ENCODE assay signal across 33 cellular contexts in the genomic region with DNA sequence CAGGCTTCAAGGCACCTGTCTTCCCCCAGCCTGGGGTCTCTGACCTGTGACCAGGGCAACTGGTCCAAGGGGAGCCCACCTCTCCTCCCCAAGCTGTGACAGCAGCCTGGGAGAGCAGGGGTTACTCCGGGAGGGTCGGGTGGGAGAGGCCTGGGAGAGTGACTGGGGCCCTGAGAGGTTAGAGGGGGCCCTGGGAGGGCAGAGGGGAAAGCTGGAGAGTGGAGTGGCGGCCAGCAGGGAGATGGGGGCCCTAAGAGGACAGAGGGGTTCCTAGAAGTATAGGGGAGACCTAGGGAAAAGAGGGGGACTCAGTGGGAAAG. TPM values are rescaled to one million over a fixed set of nuclear protein-coding genes. Genes with fewer than 3 reads are reported as not detected.
"Had no signal": no experiment of that assay in that cellular context is flagged by ENCODE, and none has a peak within 500 bp of the region (broad histone marks: within the 10 kb centered on the region; RNA-seq: fewer than 3 reads in every experiment).

No MANE protein-coding gene starts in this region.

- DNase-seq: activated CD4-positive, alpha-beta memory T cell treated with anti-CD3 and anti-CD28 coated beads for 36 hours; activated CD4-positive, alpha-beta T cell treated with anti-CD3 and anti-CD28 coated beads for 36 hours; activated CD4-positive, alpha-beta T cell treated with anti-CD3 and anti-CD28 coated beads, Interleukin-2, amount 10 ng/mL, durations not matched to agents 24 days and 14 days; activated CD4-positive, CD25-positive, alpha-beta regulatory T cell; activated CD4-positive, CD25-positive, alpha-beta regulatory T cell treated with anti-CD3 and anti-CD28 coated beads, Interleukin-2, amount 50 U/mL, for 72 hours; activated CD8-positive, alpha-beta memory T cell treated with anti-CD3 and anti-CD28 coated beads, Interleukin-2, amount 10 ng/mL, durations not matched to agents 7 days and 5 days; activated CD8-positive, alpha-beta memory T cell treated with anti-CD3 and anti-CD28 coated beads, Interleukin-2, amount 50 U/mL, for 4 hours; activated CD8-positive, alpha-beta T cell treated with anti-CD3 and anti-CD28 coated beads, Interleukin-2, amount 10 ng/mL, durations not matched to agents 7 days and 5 days; activated effector memory CD4-positive, alpha-beta T cell treated with anti-CD3 and anti-CD28 coated beads, Interleukin-2, amount 50 U/mL, for 16 hours; activated naive CD4-positive, alpha-beta T cell treated with anti-CD3 and anti-CD28 coated beads for 36 hours; activated naive CD8-positive, alpha-beta T cell treated with anti-CD3 and anti-CD28 coated beads for 36 hours; activated naive CD8-positive, alpha-beta T cell treated with anti-CD3 and anti-CD28 coated beads, Interleukin-2, amount 50 U/mL, for 24 hours; activated T-cell treated with anti-CD3 and anti-CD28 coated beads, Interleukin-2, amount 50 U/mL, for 1 hour; activated T-cell treated with anti-CD3 and anti-CD28 coated beads, Interleukin-2, amount 50 U/mL, for 48 hours; aorta; body of pancreas; cerebellar nuclear complex; colonic mucosa; effector memory CD8-positive, alpha-beta T cell; erythroblast; foreskin keratinocyte; glutamatergic neuron; T-helper 1 cell; T-helper 17 cell had no signal

- H3K36me3 Mint-ChIP-seq: activated CD4-positive, alpha-beta memory T cell treated with anti-CD3 and anti-CD28 coated beads for 36 hours; activated CD8-positive, alpha-beta memory T cell treated with anti-CD3 and anti-CD28 coated beads, Interleukin-2, amount 10 ng/mL, durations not matched to agents 7 days and 5 days; activated naive CD4-positive, alpha-beta T cell treated with anti-CD3 and anti-CD28 coated beads, Interleukin-2, amount 50 U/mL, for 24 hours; activated naive CD8-positive, alpha-beta T cell treated with anti-CD3 and anti-CD28 coated beads for 36 hours had no signal

- H3K36me3 ChIP-seq: adrenal gland, colonic mucosa, esophagus muscularis mucosa, gastrocnemius medialis, heart left ventricle had no signal

- H3K4me3 ChIP-seq: adrenal gland, body of pancreas, colonic mucosa, esophagus muscularis mucosa, gastrocnemius medialis, heart left ventricle had no signal

- H3K27me3 ChIP-seq: adrenal gland, body of pancreas, colonic mucosa, foreskin keratinocyte had no signal

- H3K27ac Mint-ChIP-seq: activated CD4-positive, alpha-beta memory T cell treated with anti-CD3 and anti-CD28 coated beads for 36 hours; activated CD4-positive, alpha-beta T cell treated with anti-CD3 and anti-CD28 coated beads for 36 hours; activated CD4-positive, alpha-beta T cell treated with anti-CD3 and anti-CD28 coated beads, Interleukin-2, amount 10 ng/mL, durations not matched to agents 24 days and 14 days; activated CD8-positive, alpha-beta memory T cell treated with anti-CD3 and anti-CD28 coated beads, Interleukin-2, amount 10 ng/mL, durations not matched to agents 7 days and 5 days; activated CD8-positive, alpha-beta T cell treated with anti-CD3 and anti-CD28 coated beads, Interleukin-2, amount 10 ng/mL, durations not matched to agents 7 days and 5 days; activated naive CD4-positive, alpha-beta T cell treated with anti-CD3 and anti-CD28 coated beads for 36 hours; activated naive CD4-positive, alpha-beta T cell treated with anti-CD3 and anti-CD28 coated beads, Interleukin-2, amount 50 U/mL, for 24 hours; activated naive CD8-positive, alpha-beta T cell treated with anti-CD3 and anti-CD28 coated beads for 36 hours; activated naive CD8-positive, alpha-beta T cell treated with anti-CD3 and anti-CD28 coated beads, Interleukin-2, amount 50 U/mL, for 24 hours; activated T-helper 1 cell treated with anti-CD3 and anti-CD28 coated beads, Interleukin-12 subunit alpha, Interleukin-12 subunit beta, Interleukin-2, Interleukin-4 antibody, amounts not matched to agents 30 ng/mL and 10 ng/mL and 1 ng/mL, durations not matched to agents 14 hours and 24 hours and 36 hours; activated T-helper 2 cell treated with anti-CD3 and anti-CD28 coated beads, Interferon-gamma antibody, Interleukin-2, Interleukin-4, amounts not matched to agents 10 μg/mL and 5 μg/mL and 100 μg/mL, durations not matched to agents 14 hours and 24 hours and 36 hours; effector memory CD8-positive, alpha-beta T cell; T-helper 17 cell had no signal

- H3K9me3 ChIP-seq: adrenal gland, colonic mucosa, esophagus muscularis mucosa, gastrocnemius medialis, heart left ventricle had no signal

- H3K27me3 Mint-ChIP-seq: activated CD4-positive, alpha-beta memory T cell treated with anti-CD3 and anti-CD28 coated beads for 36 hours; activated CD4-positive, alpha-beta T cell treated with anti-CD3 and anti-CD28 coated beads, Interleukin-2, amount 10 ng/mL, durations not matched to agents 24 days and 14 days; activated CD8-positive, alpha-beta memory T cell treated with anti-CD3 and anti-CD28 coated beads, Interleukin-2, amount 10 ng/mL, durations not matched to agents 7 days and 5 days; activated naive CD4-positive, alpha-beta T cell treated with anti-CD3 and anti-CD28 coated beads, Interleukin-2, amount 50 U/mL, for 24 hours; activated naive CD8-positive, alpha-beta T cell treated with anti-CD3 and anti-CD28 coated beads for 36 hours; activated naive CD8-positive, alpha-beta T cell treated with anti-CD3 and anti-CD28 coated beads, Interleukin-2, amount 50 U/mL, for 24 hours had no signal

- H3K27ac ChIP-seq: adrenal gland, body of pancreas, colonic mucosa, esophagus muscularis mucosa, foreskin keratinocyte, gastrocnemius medialis, heart left ventricle had no signal

- H3K4me1 Mint-ChIP-seq: activated CD4-positive, alpha-beta T cell treated with anti-CD3 and anti-CD28 coated beads for 36 hours; activated CD4-positive, alpha-beta T cell treated with anti-CD3 and anti-CD28 coated beads, Interleukin-2, amount 10 ng/mL, durations not matched to agents 24 days and 14 days; activated CD8-positive, alpha-beta memory T cell treated with anti-CD3 and anti-CD28 coated beads, Interleukin-2, amount 10 ng/mL, durations not matched to agents 7 days and 5 days; activated naive CD4-positive, alpha-beta T cell treated with anti-CD3 and anti-CD28 coated beads, Interleukin-2, amount 50 U/mL, for 24 hours; activated naive CD8-positive, alpha-beta T cell treated with anti-CD3 and anti-CD28 coated beads for 36 hours; activated naive CD8-positive, alpha-beta T cell treated with anti-CD3 and anti-CD28 coated beads, Interleukin-2, amount 50 U/mL, for 24 hours; T-helper 17 cell had no signal

- H3K4me3 Mint-ChIP-seq: activated CD4-positive, alpha-beta memory T cell treated with anti-CD3 and anti-CD28 coated beads for 36 hours; activated CD4-positive, alpha-beta T cell treated with anti-CD3 and anti-CD28 coated beads for 36 hours; activated CD4-positive, alpha-beta T cell treated with anti-CD3 and anti-CD28 coated beads, Interleukin-2, amount 10 ng/mL, durations not matched to agents 24 days and 14 days; activated CD8-positive, alpha-beta memory T cell treated with anti-CD3 and anti-CD28 coated beads, Interleukin-2, amount 10 ng/mL, durations not matched to agents 7 days and 5 days; activated CD8-positive, alpha-beta T cell treated with anti-CD3 and anti-CD28 coated beads, Interleukin-2, amount 10 ng/mL, durations not matched to agents 7 days and 5 days; activated naive CD4-positive, alpha-beta T cell treated with anti-CD3 and anti-CD28 coated beads for 36 hours; activated naive CD4-positive, alpha-beta T cell treated with anti-CD3 and anti-CD28 coated beads, Interleukin-2, amount 50 U/mL, for 24 hours; activated naive CD8-positive, alpha-beta T cell treated with anti-CD3 and anti-CD28 coated beads for 36 hours; activated naive CD8-positive, alpha-beta T cell treated with anti-CD3 and anti-CD28 coated beads, Interleukin-2, amount 50 U/mL, for 24 hours; activated T-helper 1 cell treated with anti-CD3 and anti-CD28 coated beads, Interleukin-12 subunit alpha, Interleukin-12 subunit beta, Interleukin-2, Interleukin-4 antibody, amounts not matched to agents 30 ng/mL and 10 ng/mL and 1 ng/mL, durations not matched to agents 14 hours and 24 hours and 36 hours; effector memory CD8-positive, alpha-beta T cell; T-helper 17 cell had no signal

- H3K4me1 ChIP-seq: adrenal gland, body of pancreas, colonic mucosa, esophagus muscularis mucosa, foreskin keratinocyte, gastrocnemius medialis had no signal

- H3K9me3 Mint-ChIP-seq: activated CD4-positive, alpha-beta memory T cell treated with anti-CD3 and anti-CD28 coated beads for 36 hours; activated CD4-positive, alpha-beta T cell treated with anti-CD3 and anti-CD28 coated beads, Interleukin-2, amount 10 ng/mL, durations not matched to agents 24 days and 14 days; activated naive CD4-positive, alpha-beta T cell treated with anti-CD3 and anti-CD28 coated beads for 36 hours; activated naive CD4-positive, alpha-beta T cell treated with anti-CD3 and anti-CD28 coated beads, Interleukin-2, amount 50 U/mL, for 24 hours; activated naive CD8-positive, alpha-beta T cell treated with anti-CD3 and anti-CD28 coated beads for 36 hours; activated naive CD8-positive, alpha-beta T cell treated with anti-CD3 and anti-CD28 coated beads, Interleukin-2, amount 50 U/mL, for 24 hours; activated T-helper 1 cell treated with anti-CD3 and anti-CD28 coated beads, Interleukin-12 subunit alpha, Interleukin-12 subunit beta, Interleukin-2, Interleukin-4 antibody, amounts not matched to agents 30 ng/mL and 10 ng/mL and 1 ng/mL, durations not matched to agents 14 hours and 24 hours and 36 hours; activated T-helper 2 cell treated with anti-CD3 and anti-CD28 coated beads, Interferon-gamma antibody, Interleukin-2, Interleukin-4, amounts not matched to agents 10 μg/mL and 5 μg/mL and 100 μg/mL, durations not matched to agents 14 hours and 24 hours and 36 hours; effector memory CD8-positive, alpha-beta T cell had no signal

- ATAC-seq: activated CD4-positive, alpha-beta T cell treated with anti-CD3 and anti-CD28 coated beads for 36 hours; activated CD8-positive, alpha-beta memory T cell treated with anti-CD3 and anti-CD28 coated beads, Interleukin-2, amount 10 ng/mL, durations not matched to agents 7 days and 5 days; activated CD8-positive, alpha-beta T cell treated with anti-CD3 and anti-CD28 coated beads, Interleukin-2, amount 10 ng/mL, durations not matched to agents 7 days and 5 days; activated naive CD8-positive, alpha-beta T cell treated with anti-CD3 and anti-CD28 coated beads, Interleukin-2, amount 50 U/mL, for 24 hours; body of pancreas; effector memory CD8-positive, alpha-beta T cell; foreskin keratinocyte; T-helper 17 cell had no signal

RNA-seq across cellular contexts. Expression of a gene that starts 0.3 kb away (rescaled TPM):
- total RNA-seq: activated CD4-positive, alpha-beta memory T cell treated with anti-CD3 and anti-CD28 coated beads for 36 hours; activated CD4-positive, alpha-beta T cell treated with anti-CD3 and anti-CD28 coated beads for 36 hours; activated CD4-positive, alpha-beta T cell treated with anti-CD3 and anti-CD28 coated beads, Interleukin-2, amount 10 ng/mL, durations not matched to agents 24 days and 14 days; activated CD8-positive, alpha-beta memory T cell treated with anti-CD3 and anti-CD28 coated beads for 36 hours; activated CD8-positive, alpha-beta memory T cell treated with anti-CD3 and anti-CD28 coated beads, Interleukin-2, amount 10 ng/mL, durations not matched to agents 7 days and 5 days; activated CD8-positive, alpha-beta T cell treated with anti-CD3 and anti-CD28 coated beads, Interleukin-2, amount 10 ng/mL, durations not matched to agents 7 days and 5 days; activated naive CD4-positive, alpha-beta T cell treated with anti-CD3 and anti-CD28 coated beads for 36 hours; activated naive CD8-positive, alpha-beta T cell treated with anti-CD3 and anti-CD28 coated beads for 36 hours; activated T-helper 1 cell treated with anti-CD3 and anti-CD28 coated beads, Interleukin-12 subunit alpha, Interleukin-12 subunit beta, Interleukin-2, Interleukin-4 antibody, amounts not matched to agents 30 ng/mL and 10 ng/mL and 1 ng/mL, durations not matched to agents 14 hours and 24 hours and 36 hours; activated T-helper 2 cell treated with anti-CD3 and anti-CD28 coated beads, Interferon-gamma antibody, Interleukin-2, Interleukin-4, amounts not matched to agents 10 μg/mL and 5 μg/mL and 100 μg/mL, durations not matched to agents 14 hours and 24 hours and 36 hours; adrenal gland; aorta; body of pancreas; colonic mucosa; dermis microvascular lymphatic vessel endothelial cell; esophagus muscularis mucosa; foreskin keratinocyte; gastrocnemius medialis; heart left ventricle; T-helper 17 cell had no signal
- polyA plus RNA-seq: adrenal gland, aorta, foreskin keratinocyte, heart left ventricle had no signal

RNA-seq across cellular contexts. Expression of a gene that starts 24.1 kb away (rescaled TPM):
- total RNA-seq: activated CD4-positive, alpha-beta memory T cell treated with anti-CD3 and anti-CD28 coated beads for 36 hours; activated CD4-positive, alpha-beta T cell treated with anti-CD3 and anti-CD28 coated beads for 36 hours; activated CD4-positive, alpha-beta T cell treated with anti-CD3 and anti-CD28 coated beads, Interleukin-2, amount 10 ng/mL, durations not matched to agents 24 days and 14 days; activated CD8-positive, alpha-beta memory T cell treated with anti-CD3 and anti-CD28 coated beads for 36 hours; activated CD8-positive, alpha-beta memory T cell treated with anti-CD3 and anti-CD28 coated beads, Interleukin-2, amount 10 ng/mL, durations not matched to agents 7 days and 5 days; activated CD8-positive, alpha-beta T cell treated with anti-CD3 and anti-CD28 coated beads, Interleukin-2, amount 10 ng/mL, durations not matched to agents 7 days and 5 days; activated naive CD4-positive, alpha-beta T cell treated with anti-CD3 and anti-CD28 coated beads for 36 hours; activated naive CD8-positive, alpha-beta T cell treated with anti-CD3 and anti-CD28 coated beads for 36 hours; activated T-helper 1 cell treated with anti-CD3 and anti-CD28 coated beads, Interleukin-12 subunit alpha, Interleukin-12 subunit beta, Interleukin-2, Interleukin-4 antibody, amounts not matched to agents 30 ng/mL and 10 ng/mL and 1 ng/mL, durations not matched to agents 14 hours and 24 hours and 36 hours; activated T-helper 2 cell treated with anti-CD3 and anti-CD28 coated beads, Interferon-gamma antibody, Interleukin-2, Interleukin-4, amounts not matched to agents 10 μg/mL and 5 μg/mL and 100 μg/mL, durations not matched to agents 14 hours and 24 hours and 36 hours; adrenal gland; aorta; body of pancreas; colonic mucosa; dermis microvascular lymphatic vessel endothelial cell; esophagus muscularis mucosa; foreskin keratinocyte; gastrocnemius medialis; heart left ventricle; T-helper 17 cell had no signal
- polyA plus RNA-seq: adrenal gland, aorta, foreskin keratinocyte, heart left ventricle had no signal

RNA-seq across cellular contexts. Expression of a gene that starts 35.9 kb away (rescaled TPM):
- total RNA-seq: activated CD4-positive, alpha-beta memory T cell treated with anti-CD3 and anti-CD28 coated beads for 36 hours; activated CD4-positive, alpha-beta T cell treated with anti-CD3 and anti-CD28 coated beads for 36 hours; activated CD4-positive, alpha-beta T cell treated with anti-CD3 and anti-CD28 coated beads, Interleukin-2, amount 10 ng/mL, durations not matched to agents 24 days and 14 days; activated CD8-positive, alpha-beta memory T cell treated with anti-CD3 and anti-CD28 coated beads for 36 hours; activated CD8-positive, alpha-beta memory T cell treated with anti-CD3 and anti-CD28 coated beads, Interleukin-2, amount 10 ng/mL, durations not matched to agents 7 days and 5 days; activated CD8-positive, alpha-beta T cell treated with anti-CD3 and anti-CD28 coated beads, Interleukin-2, amount 10 ng/mL, durations not matched to agents 7 days and 5 days; activated naive CD4-positive, alpha-beta T cell treated with anti-CD3 and anti-CD28 coated beads for 36 hours; activated naive CD8-positive, alpha-beta T cell treated with anti-CD3 and anti-CD28 coated beads for 36 hours; activated T-helper 1 cell treated with anti-CD3 and anti-CD28 coated beads, Interleukin-12 subunit alpha, Interleukin-12 subunit beta, Interleukin-2, Interleukin-4 antibody, amounts not matched to agents 30 ng/mL and 10 ng/mL and 1 ng/mL, durations not matched to agents 14 hours and 24 hours and 36 hours; activated T-helper 2 cell treated with anti-CD3 and anti-CD28 coated beads, Interferon-gamma antibody, Interleukin-2, Interleukin-4, amounts not matched to agents 10 μg/mL and 5 μg/mL and 100 μg/mL, durations not matched to agents 14 hours and 24 hours and 36 hours; adrenal gland; aorta; body of pancreas; colonic mucosa; esophagus muscularis mucosa; foreskin keratinocyte; gastrocnemius medialis; heart left ventricle; T-helper 17 cell had no signal
- polyA plus RNA-seq: adrenal gland, aorta, foreskin keratinocyte, heart left ventricle had no signal

RNA-seq across cellular contexts. Expression of a gene that starts 38.6 kb away (rescaled TPM):
- total RNA-seq: activated CD4-positive, alpha-beta memory T cell treated with anti-CD3 and anti-CD28 coated beads for 36 hours; activated CD4-positive, alpha-beta T cell treated with anti-CD3 and anti-CD28 coated beads for 36 hours; activated CD4-positive, alpha-beta T cell treated with anti-CD3 and anti-CD28 coated beads, Interleukin-2, amount 10 ng/mL, durations not matched to agents 24 days and 14 days; activated CD8-positive, alpha-beta memory T cell treated with anti-CD3 and anti-CD28 coated beads for 36 hours; activated CD8-positive, alpha-beta memory T cell treated with anti-CD3 and anti-CD28 coated beads, Interleukin-2, amount 10 ng/mL, durations not matched to agents 7 days and 5 days; activated CD8-positive, alpha-beta T cell treated with anti-CD3 and anti-CD28 coated beads, Interleukin-2, amount 10 ng/mL, durations not matched to agents 7 days and 5 days; activated naive CD4-positive, alpha-beta T cell treated with anti-CD3 and anti-CD28 coated beads for 36 hours; activated naive CD8-positive, alpha-beta T cell treated with anti-CD3 and anti-CD28 coated beads for 36 hours; activated T-helper 1 cell treated with anti-CD3 and anti-CD28 coated beads, Interleukin-12 subunit alpha, Interleukin-12 subunit beta, Interleukin-2, Interleukin-4 antibody, amounts not matched to agents 30 ng/mL and 10 ng/mL and 1 ng/mL, durations not matched to agents 14 hours and 24 hours and 36 hours; activated T-helper 2 cell treated with anti-CD3 and anti-CD28 coated beads, Interferon-gamma antibody, Interleukin-2, Interleukin-4, amounts not matched to agents 10 μg/mL and 5 μg/mL and 100 μg/mL, durations not matched to agents 14 hours and 24 hours and 36 hours; dermis microvascular lymphatic vessel endothelial cell; foreskin keratinocyte had no signal
- polyA plus RNA-seq: aorta, foreskin keratinocyte had no signal
